ENCODE assay signal across 9 cellular contexts in the genomic region with DNA sequence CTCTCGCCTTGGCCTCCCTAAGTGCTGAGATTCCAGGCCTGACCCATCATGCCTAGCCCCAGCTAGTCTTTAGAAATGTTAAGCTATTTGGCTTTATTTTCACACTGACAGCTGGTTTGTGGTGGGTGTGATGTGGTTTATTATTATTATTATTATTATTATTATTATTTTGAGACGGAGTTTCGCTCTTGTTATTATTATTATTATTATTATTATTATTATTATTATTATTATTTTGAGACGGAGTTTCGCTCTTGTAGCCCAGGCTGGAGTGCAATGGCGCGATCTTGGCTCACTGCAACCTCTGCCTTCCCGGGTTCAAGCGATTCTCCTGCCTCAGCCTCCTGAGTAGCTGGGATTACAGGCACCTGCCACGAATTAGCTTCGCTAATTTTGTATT. TPM values are rescaled to one million over a fixed set of nuclear protein-coding genes. Genes with fewer than 3 reads are reported as not detected.
"Had no signal": no experiment of that assay in that cellular context is flagged by ENCODE, and none has a peak within 500 bp of the region (broad histone marks: within the 10 kb centered on the region; RNA-seq: fewer than 3 reads in every experiment).

No MANE protein-coding gene starts in this region.

RNA-seq across cellular contexts. Expression of a gene that starts 1.2 kb away (rescaled TPM):
- total RNA-seq: dermis blood vessel endothelial cell, endothelial cell of umbilical vein, fibroblast of villous mesenchyme, gastroesophageal sphincter, hepatocyte, left lobe of liver, liver, mammary epithelial cell, mononuclear cell had no signal
